ENCODE assay signal across 13 cellular contexts in the genomic region with DNA sequence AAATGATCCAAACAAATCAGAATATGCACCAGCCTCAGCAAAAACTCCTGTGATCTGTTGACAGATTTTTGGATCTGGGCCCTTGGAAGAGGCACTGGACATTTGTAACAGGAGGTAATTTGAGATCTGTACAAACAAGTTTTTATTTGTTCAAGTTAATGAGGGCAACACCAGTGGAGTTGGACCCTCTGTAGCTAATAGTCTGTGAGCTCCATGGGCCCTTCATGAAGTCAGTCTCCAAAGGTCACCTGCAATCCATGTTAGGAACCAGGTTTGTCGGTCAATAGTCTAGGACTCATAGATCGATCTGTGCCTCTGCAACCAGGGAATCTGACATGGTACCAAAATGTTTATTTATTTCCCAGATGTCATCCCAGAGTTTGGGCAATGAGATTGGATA. TPM values are rescaled to one million over a fixed set of nuclear protein-coding genes. Genes with fewer than 3 reads are reported as not detected.
DNase-seq lines count a peak whose midpoint lies in the region; ATAC-seq, FAIRE-seq and TF ChIP-seq lines count a peak whose summit lies in the region.
"Had no signal": no experiment of that assay in that cellular context is flagged by ENCODE, and none has a peak within 500 bp of the region (broad histone marks: within the 10 kb centered on the region; RNA-seq: fewer than 3 reads in every experiment).

No MANE protein-coding gene starts in this region.

- no peak overlapping the region for H2AFZ ChIP-seq in neural cell (ENCODE audit: low read depth, low read length)

- no peak for TF ChIP-seq EP300 in neural cell (conservative IDR thresholded peaks at IDR 0.05; ENCODE audit: poor library complexity, severe bottlenecking)

- H3K4me3 ChIP-seq in neural cell (ENCODE audit: low read length) (no peak overlapping the region), tibial artery (no peak overlapping the region)
- H3K4me3 ChIP-seq: BLaER1, body of pancreas had no signal

- ATAC-seq in HG03025 (IDR thresholded peaks at IDR 0.05; ENCODE audit: low FRiP score, unreplicated experiment): no peak
- ATAC-seq: activated T-helper 17 cell treated with anti-CD3 and anti-CD28 coated beads, Interleukin-2, amount 50 U/mL, for 72 hours; body of pancreas had no signal

- no peaks in the 10 kb centered on the region for H3K36me3 ChIP-seq in neural cell (ENCODE audit: insufficient read depth, low read length)
- H3K36me3 ChIP-seq in tibial artery: no peaks in the 10 kb centered on the region
- H3K36me3 ChIP-seq: BLaER1 had no signal

- no peak for TF ChIP-seq POLR2A in H54 (IDR thresholded peaks at IDR 0.05; ENCODE audit: low read depth, low read length)

- peak; percentile 57 for FAIRE-seq in H54 (lab: Jason Lieb, UNC)
- FAIRE-seq in GM19239 (lab: Jason Lieb, UNC): no peak

- H3K9me2 ChIP-seq in neural cell (ENCODE audit: insufficient read depth, low read length): no peaks in the 10 kb centered on the region

- H3K9me3 ChIP-seq in neural cell (ENCODE audit: low read length) (no peaks in the 10 kb centered on the region), tibial artery (no peaks in the 10 kb centered on the region)
- H3K9me3 ChIP-seq: BLaER1, body of pancreas had no signal

- H3K27me3 ChIP-seq in neural cell (ENCODE audit: insufficient read depth, low read depth, low read length) (no peaks in the 10 kb centered on the region), tibial artery (no peaks in the 10 kb centered on the region)
- H3K27me3 ChIP-seq: BLaER1, body of pancreas had no signal

- peaks cover 3% of the 10 kb centered on the region for H3K79me2 ChIP-seq in neural cell (replicated peaks; ENCODE audit: insufficient read depth, low read length)

- no peak overlapping the region for H3K4me2 ChIP-seq in neural cell (ENCODE audit: low read length)
- H3K4me2 ChIP-seq: BLaER1, KMS-11 had no signal

- H3K27ac ChIP-seq in neural cell (ENCODE audit: low read length): peak overlapping the region; percentile 30
- peak overlapping the region in 1 of 2 donors; percentile 35 for H3K27ac ChIP-seq in tibial artery
- H3K27ac ChIP-seq: BLaER1, body of pancreas, KMS-11 had no signal

- H3K9ac ChIP-seq in neural cell (ENCODE audit: low read length): no peak overlapping the region
- H3K9ac ChIP-seq: BLaER1, KMS-11 had no signal

- peaks cover 0 to 79% (median 18%) of the 10 kb centered on the region in 4 donors for H3K4me1 ChIP-seq in tibial artery

- no peaks in the 10 kb centered on the region for H4K20me1 ChIP-seq in neural cell (ENCODE audit: insufficient read depth)
- H4K20me1 ChIP-seq: BLaER1 had no signal

- no peaks in the 10 kb centered on the region for H3F3A ChIP-seq in neural cell (ENCODE audit: insufficient read depth, low read length, poor library complexity, severe bottlenecking)

- TF ChIP-seq RAD21 in neural cell (conservative IDR thresholded peaks at IDR 0.05): no peak

- intact Hi-C loops in tibial artery (cut with DNase I; ENCODE audit: low total_unique reads): no loop called here

- TF ChIP-seq CTCF in neural cell (IDR thresholded peaks at IDR 0.05; ENCODE audit: poor library complexity, severe bottlenecking): no peak
- TF ChIP-seq CTCF in tibial artery (IDR thresholded peaks at IDR 0.05): no peak

- no peak for DNase-seq in H54 (ENCODE audit: insufficient read length, low spot score)
- peak; percentile 66 for DNase-seq in NCI-H2196 (lab: John Stamatoyannopoulos, UW; ENCODE audit: unreplicated experiment)
- DNase-seq in dermis microvascular lymphatic vessel endothelial cell (ENCODE audit: low read depth in 2 of 2): peak; percentile 83 to 86
- no peak for DNase-seq in GM19239 (ENCODE audit: insufficient read length, low spot score)
- DNase-seq in tibial artery: no peak
- no peak for DNase-seq in MV-4-11 (lab: John Stamatoyannopoulos, UW)
- DNase-seq: activated CD4-positive, alpha-beta T cell treated with anti-CD3 and anti-CD28 coated beads for 4 hours; body of pancreas had no signal

TF ChIP-seq in neural cell, 6 proteins besides CTCF, POLR2A, EP300 and RAD21:
- TF ChIP-seq SMC3 (conservative IDR thresholded peaks at IDR 0.05; ENCODE audit: poor library complexity) (no peak), EZH2 (IDR thresholded peaks at IDR 0.05; ENCODE audit: borderline replicate concordance, insufficient read depth, low read length, poor library complexity, severe bottlenecking) (no peak), POLR2AphosphoS5 (IDR thresholded peaks at IDR 0.05) (no peak), MXI1 (conservative IDR thresholded peaks at IDR 0.05; ENCODE audit: poor library complexity, severe bottlenecking) (no peak), TAF1 (IDR thresholded peaks at IDR 0.05; ENCODE audit: low read depth) (no peak)
- TF ChIP-seq, protein P1, sequence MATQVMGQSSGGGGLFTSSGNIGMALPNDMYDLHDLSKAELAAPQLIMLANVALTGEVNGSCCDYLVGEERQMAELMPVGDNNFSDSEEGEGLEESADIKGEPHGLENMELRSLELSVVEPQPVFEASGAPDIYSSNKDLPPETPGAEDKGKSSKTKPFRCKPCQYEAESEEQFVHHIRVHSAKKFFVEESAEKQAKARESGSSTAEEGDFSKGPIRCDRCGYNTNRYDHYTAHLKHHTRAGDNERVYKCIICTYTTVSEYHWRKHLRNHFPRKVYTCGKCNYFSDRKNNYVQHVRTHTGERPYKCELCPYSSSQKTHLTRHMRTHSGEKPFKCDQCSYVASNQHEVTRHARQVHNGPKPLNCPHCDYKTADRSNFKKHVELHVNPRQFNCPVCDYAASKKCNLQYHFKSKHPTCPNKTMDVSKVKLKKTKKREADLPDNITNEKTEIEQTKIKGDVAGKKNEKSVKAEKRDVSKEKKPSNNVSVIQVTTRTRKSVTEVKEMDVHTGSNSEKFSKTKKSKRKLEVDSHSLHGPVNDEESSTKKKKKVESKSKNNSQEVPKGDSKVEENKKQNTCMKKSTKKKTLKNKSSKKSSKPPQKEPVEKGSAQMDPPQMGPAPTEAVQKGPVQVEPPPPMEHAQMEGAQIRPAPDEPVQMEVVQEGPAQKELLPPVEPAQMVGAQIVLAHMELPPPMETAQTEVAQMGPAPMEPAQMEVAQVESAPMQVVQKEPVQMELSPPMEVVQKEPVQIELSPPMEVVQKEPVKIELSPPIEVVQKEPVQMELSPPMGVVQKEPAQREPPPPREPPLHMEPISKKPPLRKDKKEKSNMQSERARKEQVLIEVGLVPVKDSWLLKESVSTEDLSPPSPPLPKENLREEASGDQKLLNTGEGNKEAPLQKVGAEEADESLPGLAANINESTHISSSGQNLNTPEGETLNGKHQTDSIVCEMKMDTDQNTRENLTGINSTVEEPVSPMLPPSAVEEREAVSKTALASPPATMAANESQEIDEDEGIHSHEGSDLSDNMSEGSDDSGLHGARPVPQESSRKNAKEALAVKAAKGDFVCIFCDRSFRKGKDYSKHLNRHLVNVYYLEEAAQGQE (IDR thresholded peaks at IDR 0.05; ENCODE audit: borderline replicate concordance): no peak
TF ChIP-seq in neural cell: peak in this region for 0.

RNA-seq across cellular contexts. Expression of a gene that starts 40.9 kb away (rescaled TPM):
- 205 and 318 TPM in 2 replicates for total RNA-seq in dermis microvascular lymphatic vessel endothelial cell
- polyA plus RNA-seq in neural cell: 318 and 363 TPM in 2 replicates
- 342 and 369 TPM in 2 replicates for polyA minus RNA-seq in neural cell

Comparison
In these comparisons a context has a peak if more than half of its experiments do, and no peak if none do; other contexts are left out.
1. DNase-seq: peak in NCI-H2196 (single experiment) and dermis microvascular lymphatic vessel endothelial cell (2 of 2); none in H54 (single experiment), GM19239 (single experiment), tibial artery (0 of 2) and MV-4-11 (single experiment).